ENCODE assay signal across 8 cellular contexts in genomic region chr2:28566441-28567075, GRCh38.
A peak's percentile ranks its signal among the peaks of the same experiment; 100 is the strongest.
DNase-seq lines count a peak whose midpoint lies in the region; ATAC-seq and TF ChIP-seq lines count a peak whose summit lies in the region.

No MANE protein-coding gene starts in this region.

- peaks cover 0 to 13% (median 4%) of the 10 kb centered on the region in 9 donors for H3K4me1 ChIP-seq in heart right ventricle
- H3K4me1 ChIP-seq in upper lobe of left lung: peaks cover 0 to 7% (median 4%) of the 10 kb centered on the region in 4 donors

- peaks cover 0 to 7% (median 0%) of the 10 kb centered on the region in 11 donors for H3K9me3 ChIP-seq in heart right ventricle
- H3K9me3 ChIP-seq in upper lobe of left lung: no peaks in the 10 kb centered on the region

- no peak for TF ChIP-seq POLR2A in upper lobe of left lung (IDR thresholded peaks at IDR 0.05)

- no peak for TF ChIP-seq EP300 in upper lobe of left lung (IDR thresholded peaks at IDR 0.05)

- POLR2A ChIA-PET in T-cell (lab: Charles Lee): interaction anchor here in 1 of 2 donors (0.5 to 1.1 kb wide), 4 partner anchors 8 to 327 kb away, joined by 3 to 16 read pairs (median 4); no protein-coding TSS in a partner anchor

- ATAC-seq in HG02798 (IDR thresholded peaks at IDR 0.05; ENCODE audit: poor library complexity, unreplicated experiment): peak; percentile 97
- ATAC-seq in T-cell (replicated peaks in 1 of 4): peak; percentile 95 to 99 (median 96)
- peak; percentile 92 to 98 (median 95) for ATAC-seq in heart right ventricle
- peak; percentile 97 to 99 for ATAC-seq in upper lobe of left lung (ENCODE audit: low FRiP score in 2 of 2)

- H3K36me3 ChIP-seq in heart right ventricle: no peaks in the 10 kb centered on the region
- no peaks in the 10 kb centered on the region for H3K36me3 ChIP-seq in upper lobe of left lung

- CTCF ChIA-PET in T-cell (lab: Charles Lee): interaction anchor here (0.6 to 1.6 kb wide), 25 partner anchors 18 to 1599 kb away, joined by 3 to 12 read pairs (median 4); partner anchors contain the start of genes PPP1CB (in 1 of the 2) and WDR43 (in 1 of the 2)

- H3K4me3 Mint-ChIP-seq in T-cell: peak overlapping the region; percentile 86 to 89 (median 87)

- peak overlapping the region; percentile 36 to 82 (median 61) for H3K4me3 ChIP-seq in heart right ventricle
- peak overlapping the region; percentile 34 to 65 (median 54) for H3K4me3 ChIP-seq in upper lobe of left lung

- no peaks in the 10 kb centered on the region for H3K27me3 Mint-ChIP-seq in T-cell

- intact Hi-C loops in heart right ventricle (cut with DNase I) (loop anchor here in 5 of 10 donors (1.0 to 10.0 kb wide), 5 partner anchors 28 to 248 kb away; partner anchors contain the start of genes PPP1CB (in 1 of the 5) and SPDYA (in 1 of the 5)), posterior vena cava (cut with DNase I) (loop anchor here in 1 of 2 donors (2.0 kb wide), 1 partner anchor 186 kb away; no protein-coding TSS in a partner anchor)

- 3% methylated on average over 43 of the region's 43 CpGs for WGBS in heart right ventricle, 2 donors
- 0 to 2% methylated on average over 28 to 43 of the region's 43 CpGs for WGBS in upper lobe of left lung, 2 donors

- H3K27me3 ChIP-seq in heart right ventricle (no peaks in the 10 kb centered on the region), upper lobe of left lung (no peaks in the 10 kb centered on the region)

- H3K27ac ChIP-seq in heart right ventricle: peak overlapping the region in 9 of 10 donors; percentile 34 to 81 (median 61)
- H3K27ac ChIP-seq in upper lobe of left lung: peak overlapping the region in 2 of 4 donors; percentile 50 to 65

- H3K4me1 Mint-ChIP-seq in T-cell: peaks cover 9 to 19% (median 16%) of the 10 kb centered on the region in 3 donors

- H3K27ac Mint-ChIP-seq in T-cell: peak overlapping the region; percentile 67 to 89

- H3K36me3 Mint-ChIP-seq in T-cell: no peaks in the 10 kb centered on the region

- H3K9me3 Mint-ChIP-seq in T-cell: peaks cover 0 to 5% (median 0%) of the 10 kb centered on the region in 3 donors

- DNase-seq in NCI-H1417 (lab: John Stamatoyannopoulos, UW) (peak; percentile 86 to 94 (median 93)), T-cell (peak; percentile 70 to 92 (median 87)), amniotic epithelial cell (ENCODE audit: low read depth) (peak; percentile 63), heart right ventricle (peak; percentile 83 to 88), posterior vena cava (ENCODE audit: low spot score) (peak; percentile 96), upper lobe of left lung (peak; percentile 90 to 95)

- peak; percentile 95 for TF ChIP-seq CTCF in GM12873 (IDR thresholded peaks at IDR 0.05; ENCODE audit: insufficient read depth, low read depth, low read length, missing control alignments)
- peak; percentile 98 to 100 (median 100) for TF ChIP-seq CTCF in heart right ventricle (IDR thresholded peaks at IDR 0.05)
- peak; percentile 99 to 100 (median 100) for TF ChIP-seq CTCF in upper lobe of left lung (IDR thresholded peaks at IDR 0.05)
